15 cellular contexts compared by ENCODE assay signal in genomic region chr4:167715176-167715575, GRCh38.
"Had no signal": no experiment of that assay in that cellular context is flagged by ENCODE, and none has a peak within 500 bp of the region (broad histone marks: within the 10 kb centered on the region; RNA-seq: fewer than 3 reads in every experiment).

No MANE protein-coding gene starts in this region.

- H3K9me3 ChIP-seq: sigmoid colon, thoracic aorta, upper lobe of right lung had no signal

- ATAC-seq: activated naive CD4-positive, alpha-beta T cell treated with anti-CD3 and anti-CD28 coated beads, Interleukin-2, amount 50 U/mL, for 72 hours; left lobe of liver; stimulated activated naive B cell treated with anti-CD40 and anti-IgM and Interleukin-4, amounts not matched to agents 10 μg/mL and 1 μg/mL and 100 μg/mL, for 72 hours; upper lobe of right lung had no signal

- H3K4me1 ChIP-seq: sigmoid colon, upper lobe of right lung had no signal

- H3K4me3 ChIP-seq: sigmoid colon, thoracic aorta, upper lobe of right lung had no signal

- H3K36me3 ChIP-seq: sigmoid colon, thoracic aorta, upper lobe of right lung had no signal

- H3K27ac ChIP-seq: sigmoid colon, thoracic aorta, upper lobe of right lung had no signal

- DNase-seq: activated CD4-positive, alpha-beta T cell treated with anti-CD3 and anti-CD28 coated beads, Interleukin-2, amount 50 U/mL, for 4 hours; activated gamma-delta T cell treated with Interleukin-2 at 50 U/mL for 16 hours; activated T-cell treated with anti-CD3 and anti-CD28 coated beads for 4 hours; effector CD8-positive, alpha-beta T cell; kidney; midbrain; nephron progenitor cell; occipital lobe; posterior cingulate gyrus; sigmoid colon; stimulated activated naive B cell treated with anti-CD40 and anti-IgM and Interleukin-4, amounts not matched to agents 10 μg/mL and 1 μg/mL and 100 μg/mL, for 72 hours; upper lobe of right lung had no signal

- H3K27me3 ChIP-seq: sigmoid colon, upper lobe of right lung had no signal
